8 cellular contexts compared by ENCODE assay signal in genomic region chr7:129610709-129611245, GRCh38. TPM values are rescaled to one million over a fixed set of nuclear protein-coding genes. Genes with fewer than 3 reads are reported as not detected.
DNase-seq lines count a peak whose midpoint lies in the region; ATAC-seq and TF ChIP-seq lines count a peak whose summit lies in the region.

No MANE protein-coding gene starts in this region.

- H3K4me1 Mint-ChIP-seq in central memory CD8-positive, alpha-beta T cell: peaks cover 59% of the 10 kb centered on the region
- H3K4me1 Mint-ChIP-seq in naive B cell: peaks cover 48 to 82% (median 61%) of the 10 kb centered on the region in 3 donors

- peak overlapping the region; percentile 91 for H3K4me3 Mint-ChIP-seq in central memory CD8-positive, alpha-beta T cell
- peak overlapping the region; percentile 92 to 99 (median 95) for H3K4me3 Mint-ChIP-seq in naive B cell

- H3K27ac Mint-ChIP-seq in central memory CD8-positive, alpha-beta T cell (ENCODE audit: low read depth): peak overlapping the region; percentile 95
- H3K27ac Mint-ChIP-seq in naive B cell: peak overlapping the region in 5 of 6 donors; percentile 93 to 97 (median 96)

- H3K4me1 ChIP-seq in BE2C: 0 out of 2 replicates have a peak, but pooled peaks cover 4% of the 10 kb centered on the region

- H3K4me3 ChIP-seq in BE2C (ENCODE audit: low read depth, low read length) (peak overlapping the region; percentile 84), MG63 (peak overlapping the region; percentile 69)

- peaks cover 24% of the 10 kb centered on the region for H3K36me3 Mint-ChIP-seq in central memory CD8-positive, alpha-beta T cell (ENCODE audit: insufficient read depth)
- no peaks in the 10 kb centered on the region for H3K36me3 Mint-ChIP-seq in naive B cell

- H3K27me3 ChIP-seq in BE2C (no peaks in the 10 kb centered on the region), MG63 (no peaks in the 10 kb centered on the region)

- no peak for TF ChIP-seq CTCF in BE2C (IDR thresholded peaks at IDR 0.05; ENCODE audit: low read depth, low read length)

- H3K36me3 ChIP-seq in BE2C: peaks cover 22% of the 10 kb centered on the region
- H3K36me3 ChIP-seq in MG63: no peaks in the 10 kb centered on the region

- no peaks in the 10 kb centered on the region for H3K27me3 Mint-ChIP-seq in central memory CD8-positive, alpha-beta T cell
- H3K27me3 Mint-ChIP-seq in naive B cell: no peaks in the 10 kb centered on the region

- no peaks in the 10 kb centered on the region for H3K9me3 Mint-ChIP-seq in central memory CD8-positive, alpha-beta T cell
- H3K9me3 Mint-ChIP-seq in naive B cell: no peaks in the 10 kb centered on the region

- ATAC-seq in central memory CD8-positive, alpha-beta T cell (replicated peaks; ENCODE audit: extremely low read depth, poor library complexity, severe bottlenecking): no peak
- ATAC-seq in naive B cell (ENCODE audit: low read depth in 2 of 2): no peak

- DNase-seq in BE2C (no peak), MG63 (no peak), naive B cell (no peak), DMS153 treated with DMSO at 0.1 percent for 48 hours (lab: John Stamatoyannopoulos, UW; ENCODE audit: unreplicated experiment) (no peak), hippocampal formation (lab: John Stamatoyannopoulos, UW) (no peak), COLO668 (lab: John Stamatoyannopoulos, UW; ENCODE audit: unreplicated experiment) (no peak), HuH-7.5 (ENCODE audit: low spot score) (no peak)
- DNase-seq in central memory CD8-positive, alpha-beta T cell (ENCODE audit: low spot score in 2 of 2): no peak

- H3K9me3 ChIP-seq in BE2C: no peaks in the 10 kb centered on the region
- no peaks in the 10 kb centered on the region for H3K9me3 ChIP-seq in MG63

RNA-seq across cellular contexts. Expression of gene NRF1, which starts 0.7 kb away (rescaled TPM):
- 19.9 TPM for polyA plus RNA-seq in BE2C (2012; ENCODE audit: insufficient read depth, insufficient read length, low read depth)
- 8.1 and 14.2 TPM in 2 replicates for total RNA-seq in MG63 (2014; rRNA removed; shearing (Covaris generic); ENCODE audit: low replicate concordance)
- 10 to 100 TPM in 5 of 6 donors, 1 to 10 TPM in 1; 9.6 to 32.4 (median 28.9) TPM for polyA plus RNA-seq in naive B cell (ENCODE audit: low read depth in 6 of 6)
